ENCODE assay signal across 14 cellular contexts in genomic region chr21:42336065-42336464, GRCh38. TPM values are rescaled to one million over a fixed set of nuclear protein-coding genes. Genes with fewer than 3 reads are reported as not detected.
DNase-seq lines count a peak whose midpoint lies in the region; ATAC-seq, FAIRE-seq and TF ChIP-seq lines count a peak whose summit lies in the region.
"Had no signal": no experiment of that assay in that cellular context is flagged by ENCODE, and none has a peak within 500 bp of the region (broad histone marks: within the 10 kb centered on the region; RNA-seq: fewer than 3 reads in every experiment).

No MANE protein-coding gene starts in this region.

- H3K27me3 Mint-ChIP-seq in memory B cell, result peaks cover 18% of the 10 kb centered on the region

- H3K9me3 Mint-ChIP-seq in memory B cell, result peaks cover 7% of the 10 kb centered on the region

- no peak for FAIRE-seq in bronchial epithelial cell (lab: Jason Lieb, UNC)

- peaks cover 9% of the 10 kb centered on the region for H3K4me1 ChIP-seq in ES-I3 (ENCODE audit: insufficient read depth, low read length)

- H3K27ac Mint-ChIP-seq in memory B cell, result no peak overlapping the region
- H3K27ac Mint-ChIP-seq: stimulated activated naive CD8-positive, alpha-beta T cell treated with anti-CD3 and anti-CD28 coated beads, Interleukin-15, Interleukin-2, amounts not matched to agents 100 ng/mL and 50 ng/mL, for 24 hours had no signal

- H3K36me3 ChIP-seq in ES-I3 (ENCODE audit: insufficient read depth, low read length) (no peaks in the 10 kb centered on the region), bronchial epithelial cell (ENCODE audit: control insufficient read depth, insufficient read depth, low read length) (no peaks in the 10 kb centered on the region), WERI-Rb-1 (no peaks in the 10 kb centered on the region)

- H3K27me3 ChIP-seq in bronchial epithelial cell (ENCODE audit: control insufficient read depth, insufficient read depth, low read length) (peaks cover 3% of the 10 kb centered on the region), WERI-Rb-1 (ENCODE audit: insufficient read depth, low read depth, severe bottlenecking) (no peaks in the 10 kb centered on the region)

- H3K36me3 Mint-ChIP-seq in memory B cell, result peaks cover 8% of the 10 kb centered on the region

- ATAC-seq in memory B cell (ENCODE audit: low read depth) (peak; percentile 20), GM18498 (IDR thresholded peaks at IDR 0.05; ENCODE audit: unreplicated experiment) (no peak), GM21737 (IDR thresholded peaks at IDR 0.05; ENCODE audit: unreplicated experiment) (no peak)
- ATAC-seq: SK-N-SH treated with all-trans-retinoic acid at 6 μM for 48 hours had no signal

- no peak overlapping the region for H3K27ac ChIP-seq in WERI-Rb-1

- TF ChIP-seq CTCF in bronchial epithelial cell (IDR thresholded peaks at IDR 0.05; ENCODE audit: insufficient read depth, low read length, severe bottlenecking) (no peak), WERI-Rb-1 (IDR thresholded peaks at IDR 0.05; ENCODE audit: low read depth, low read length) (no peak)

- peak overlapping the region; percentile 3; the same call in 1 of the 2 replicates for H3K9ac ChIP-seq in ES-I3 (ENCODE audit: low read depth, low read length)

- H3K4me3 ChIP-seq in bronchial epithelial cell (ENCODE audit: low read depth, low read length) (no peak overlapping the region), WERI-Rb-1 (ENCODE audit: low read depth, low read length) (no peak overlapping the region)

- DNase-seq in NCI-H2107 (lab: John Stamatoyannopoulos, UW) (peak; percentile 85), bronchial epithelial cell (ENCODE audit: low read depth) (peak; percentile 34), memory B cell (ENCODE audit: low spot score in 2 of 2) (no peak), SKM-1 (lab: John Stamatoyannopoulos, UW; ENCODE audit: unreplicated experiment) (no peak), WERI-Rb-1 (no peak)
- DNase-seq: activated CD4-positive, alpha-beta T cell treated with anti-CD3 and anti-CD28 coated beads for 1 hour; NCI-H1092; NCI-H69; stimulated activated CD4-positive, alpha-beta T cell treated with anti-CD3 and anti-CD28 coated beads, Interleukin-4, amount 100 ng/mL, for 4 hours had no signal

- peaks cover 7% of the 10 kb centered on the region for H3K4me1 Mint-ChIP-seq in memory B cell

- 0 out of 2 replicates have a peak, but pooled peaks cover 3% of the 10 kb centered on the region for H3K9me3 ChIP-seq in ES-I3 (ENCODE audit: control insufficient read depth, insufficient read depth, low read length)
- no peaks in the 10 kb centered on the region for H3K9me3 ChIP-seq in WERI-Rb-1 (ENCODE audit: severe bottlenecking)

- H3K4me3 Mint-ChIP-seq in memory B cell, result no peak overlapping the region
- H3K4me3 Mint-ChIP-seq: stimulated activated naive CD8-positive, alpha-beta T cell treated with anti-CD3 and anti-CD28 coated beads, Interleukin-15, Interleukin-2, amounts not matched to agents 100 ng/mL and 50 ng/mL, for 24 hours had no signal

RNA-seq across cellular contexts. Expression of gene TFF2, which starts 14.7 kb away (rescaled TPM):
- not detected in 2 replicates for total RNA-seq in bronchial epithelial cell

RNA-seq across cellular contexts. Expression of gene TFF3, which starts 20.9 kb away (rescaled TPM):
- total RNA-seq in bronchial epithelial cell, result 0.26 and 0.64 TPM in 2 replicates

RNA-seq across cellular contexts. Expression of gene TFF1, which starts 30.3 kb away (rescaled TPM):
- not detected in 2 replicates for total RNA-seq in bronchial epithelial cell

RNA-seq across cellular contexts. Expression of gene TMPRSS3, which starts 59.8 kb away (rescaled TPM):
- total RNA-seq in bronchial epithelial cell, result under 0.01 TPM in 1 of 2 replicates, not detected in the other

Comparison
In these comparisons a context has a peak if more than half of its experiments do, and no peak if none do; other contexts are left out.
1. DNase-seq: peak in NCI-H2107 (single experiment) and bronchial epithelial cell (single experiment); none in memory B cell (0 of 2), SKM-1 (single experiment) and WERI-Rb-1 (single experiment).